Comparison of ENCODE assay signal across 9 cellular contexts in genomic region chr7:141674702-141675101, GRCh38. TPM values are rescaled to one million over a fixed set of nuclear protein-coding genes. Genes with fewer than 3 reads are reported as not detected.
A peak's percentile ranks its signal among the peaks of the same experiment; 100 is the strongest.
DNase-seq lines count a peak whose midpoint lies in the region; ATAC-seq, FAIRE-seq and TF ChIP-seq lines count a peak whose summit lies in the region.
"Had no signal": no experiment of that assay in that cellular context is flagged by ENCODE, and none has a peak within 500 bp of the region (broad histone marks: within the 10 kb centered on the region; RNA-seq: fewer than 3 reads in every experiment).

No MANE protein-coding gene starts in this region.

- TF ChIP-seq POLR2A in K562 (conservative IDR thresholded peaks at IDR 0.05) = no peak
- TF ChIP-seq POLR2A in adrenal gland (IDR thresholded peaks at IDR 0.05) = no peak

- BruUV-seq in K562 (replicated peaks; lab: Mats Ljungman, UMichigan) = no TSS peak

- POLR2A ChIA-PET in K562 (lab: Yijun Ruan, JAX) = no interaction called here

- no peaks in the 10 kb centered on the region for H3K9me3 ChIP-seq in K562 (replicated peaks; ENCODE audit: control insufficient read depth, insufficient read depth, low read depth, low read length)
- H3K9me3 ChIP-seq in kidney (ENCODE audit: control insufficient read depth in 1 of 2, low read length in 2 of 2) = no peaks in the 10 kb centered on the region
- H3K9me3 ChIP-seq in adrenal gland (replicated peaks in 1 of 3) = no peaks in the 10 kb centered on the region

- FAIRE-seq in K562 (lab: Jason Lieb, UNC) (peak; percentile 37), kidney (lab: Jason Lieb, UNC) (no peak)

- no peak overlapping the region for H2AFZ ChIP-seq in K562 (ENCODE audit: low read depth, low read length)

- H3K36me3 Mint-ChIP-seq in HFFc6 (ENCODE audit: low read depth) = peaks cover 5% of the 10 kb centered on the region

- TF ChIP-seq EP300 in K562 (IDR thresholded peaks at IDR 0.05; ENCODE audit: low read length) = no peak

- TF ChIP-seq CTCF in 22Rv1 (IDR thresholded peaks at IDR 0.05) (peak; percentile 79), HFFc6 (IDR thresholded peaks at IDR 0.05) (peak; percentile 64), K562 (IDR thresholded peaks at IDR 0.05 in 2 of 3, conservative IDR thresholded peaks at IDR 0.05 in 1 of 3; ENCODE audit: insufficient read depth in 2 of 3, low read depth in 1 of 3, low read length in 3 of 3) (peak; percentile 73 to 78 (median 77)), kidney (IDR thresholded peaks at IDR 0.05; ENCODE audit: borderline replicate concordance, extremely low read depth, insufficient read depth) (peak; percentile 45), adrenal gland (IDR thresholded peaks at IDR 0.05) (peak in 2 of 6 experiments; percentile 14 to 19)

- DNase-seq in HFFc6 = no peak
- DNase-seq in K562 (ENCODE audit: extremely low read depth in 1 of 4, low spot score in 3 of 4) = peak; percentile 50 to 71 (median 52)
- no peak for DNase-seq in kidney
- no peak for DNase-seq in cortex of kidney (lab: John Stamatoyannopoulos, UW)
- no peak for DNase-seq in NCI-H1930 (lab: John Stamatoyannopoulos, UW)
- DNase-seq in adrenal gland = no peak
- no peak for DNase-seq in stimulated activated CD4-positive, alpha-beta T cell treated with anti-CD3 and anti-CD28 coated beads, Interleukin-4, amount 100 ng/mL, for 4 hours

- no peaks in the 10 kb centered on the region for H3K9me1 ChIP-seq in K562 (ENCODE audit: control insufficient read depth, insufficient read depth, low read length)

- intact Hi-C loops in K562 (cut with micrococcal nuclease) = loop anchor here (2.0 kb wide), 1 partner anchor 20 kb away; no protein-coding TSS in a partner anchor
- intact Hi-C loops in kidney (cut with DNase I) = no loop called here
- intact Hi-C loops in adrenal gland (cut with DNase I) = no loop called here

- H3K4me3 ChIP-seq in K562 (no peak overlapping the region), kidney (ENCODE audit: low read length in 2 of 2) (no peak overlapping the region), adrenal gland (no peak overlapping the region)

- in situ Hi-C loops in K562 (cut with MboI) = no loop called here

- H3K4me1 ChIP-seq in K562 (replicated peaks in 1 of 2; ENCODE audit: control insufficient read depth in 2 of 2, insufficient read depth in 2 of 2, low read length in 2 of 2) = peaks cover 0 to 3% of the 10 kb centered on the region in 2 experiments; a peak in 2 of 5 replicates
- H3K4me1 ChIP-seq in kidney (ENCODE audit: control insufficient read depth in 1 of 2, insufficient read depth in 1 of 2, low read depth in 1 of 2, low read length in 2 of 2) = no peaks in the 10 kb centered on the region
- peaks cover 0 to 7% of the 10 kb centered on the region in 2 donors for H3K4me1 ChIP-seq in adrenal gland (replicated peaks in 1 of 2)

- no peak overlapping the region for H3K27ac ChIP-seq in 22Rv1
- H3K27ac ChIP-seq in K562 (ENCODE audit: extremely low read depth, low read depth, low read length) = no peak overlapping the region
- no peak overlapping the region for H3K27ac ChIP-seq in kidney (ENCODE audit: low read depth in 2 of 2, low read length in 2 of 2)
- peak overlapping the region in 2 of 5 donors; percentile 29 to 43 for H3K27ac ChIP-seq in adrenal gland

- peaks cover 4% of the 10 kb centered on the region; the same call in 1 of the 2 replicates for H3K27me3 Mint-ChIP-seq in HFFc6 (ENCODE audit: insufficient read depth)
- H3K27me3 Mint-ChIP-seq: central memory CD8-positive, alpha-beta T cell had no signal

- H3K36me3 ChIP-seq in K562 (ENCODE audit: control insufficient read depth, insufficient read depth, low read length) (no peaks in the 10 kb centered on the region), kidney (ENCODE audit: control insufficient read depth in 1 of 2, insufficient read depth in 2 of 2, low read length in 2 of 2) (peaks cover 7 to 8% of the 10 kb centered on the region in 2 donors), adrenal gland (replicated peaks in 1 of 2) (no peaks in the 10 kb centered on the region)

- H3K9ac ChIP-seq in K562 (ENCODE audit: insufficient read depth in 1 of 2, low read depth in 2 of 2, low read length in 2 of 2) = no peak overlapping the region
- H3K9ac ChIP-seq in kidney (ENCODE audit: low read length in 2 of 2) = no peak overlapping the region

- H3K27me3 ChIP-seq in K562 (ENCODE audit: control insufficient read depth in 2 of 2, insufficient read depth in 2 of 2, low read length in 2 of 2) (peaks cover 11 to 28% of the 10 kb centered on the region in 2 experiments), adrenal gland (no peaks in the 10 kb centered on the region)

- H3K4me3 Mint-ChIP-seq in HFFc6 = no peak overlapping the region
- H3K4me3 Mint-ChIP-seq: central memory CD8-positive, alpha-beta T cell had no signal

- no peak overlapping the region for H3K4me2 ChIP-seq in K562 (ENCODE audit: insufficient read depth, low read length)

- WGBS in K562 (ENCODE audit: insufficient coverage, low coverage, missing lambda C conversion rate) = 2% methylated on average over 4 of the region's 4 CpGs
- WGBS in adrenal gland, 4 donors = 75 to 81% (median 79%) methylated on average over 4 of the region's 4 CpGs

- no peaks in the 10 kb centered on the region for H3K4me1 Mint-ChIP-seq in HFFc6 (ENCODE audit: low read depth)

- CTCF ChIA-PET in K562 (lab: Yijun Ruan, JAX; ENCODE audit: low intra/inter-chr PET ratio) = interaction anchor here (1.7 kb wide), 1 partner anchor 21 kb away, joined by 4 read pairs; no protein-coding TSS in a partner anchor

- H3K27ac Mint-ChIP-seq in HFFc6 = no peak overlapping the region

- peak; percentile 96 for ATAC-seq in K562

- no peaks in the 10 kb centered on the region for H3K79me2 ChIP-seq in K562 (ENCODE audit: control insufficient read depth, insufficient read depth, low read length)

- no peaks in the 10 kb centered on the region for H3K9me3 Mint-ChIP-seq in HFFc6
- H3K9me3 Mint-ChIP-seq: central memory CD8-positive, alpha-beta T cell had no signal

- no peaks in the 10 kb centered on the region for H4K20me1 ChIP-seq in K562 (replicated peaks; ENCODE audit: control insufficient read depth, insufficient read depth, low read length)

- peak in 1 of 2 experiments; percentile 56; a peak in 2 of 4 replicates for TF ChIP-seq RAD21 in K562 (CRISPR knock-in tag; conservative IDR thresholded peaks at IDR 0.05 in 1 of 2, IDR thresholded peaks at IDR 0.05 in 1 of 2)

TF ChIP-seq in K562, 482 proteins besides CTCF, POLR2A, EP300 and RAD21 (continues in another document):
- peak; percentile 53; the same call in 1 of the 2 replicates for TF ChIP-seq SMC3 (conservative IDR thresholded peaks at IDR 0.05; ENCODE audit: insufficient read depth, low read depth, low read length)
- TF ChIP-seq POLR2AphosphoS5 (IDR thresholded peaks at IDR 0.05; ENCODE audit: control insufficient read depth, insufficient read depth, low read depth, low read length) = no peak
- 0 out of 2 replicates have a peak, but pooled peaks have one; percentile 29 for TF ChIP-seq XRCC5 (IDR thresholded peaks at IDR 0.05; ENCODE audit: low read depth, low read length)

RNA-seq across cellular contexts. Expression of gene DENND11, which starts 27.3 kb away (rescaled TPM):
- total RNA-seq in HFFc6 (2021; fragmentation: NEBNext Ultra II Directional; extraction: Animal tissue kit (Norgen Biotek cat#: 25700)) = 1 to 10 TPM; 3.4 to 3.8 (median 3.6) TPM
- 0.83 and 0.88 TPM in 2 replicates for total RNA-seq in K562 (2011; cell fraction: chromatin; rRNA removed; ENCODE audit: low replicate concordance)
- 0.39 and 0.50 TPM in 2 replicates for total RNA-seq in K562 (2011; cell fraction: nucleolus; rRNA removed)
- total RNA-seq in K562 (2011; cell fraction: nucleoplasm; rRNA removed) = 0.81 and 1.2 TPM in 2 replicates
- total RNA-seq in K562 (2014; rRNA removed) (0.29 and 0.32 TPM in 2 replicates), K562 (2014; rRNA removed; fragmentation: Illumina TruSeq; extraction: Trizol) (0.44 and 0.45 TPM in 2 replicates), K562 (2015; rRNA removed; fragmentation: Illumina TruSeq; extraction: Trizol) (0.22 and 0.23 TPM in 2 replicates), K562 (2021) (0.49 and 0.65 TPM in 2 replicates), kidney (22.6 TPM), adrenal gland (10 to 100 TPM in 7 of 8 donors, 1 to 10 TPM in 1; 8.6 to 19.3 (median 14.7) TPM)
- polyA plus RNA-seq in K562 (2011; rRNA removed) (0.85 and 1.1 TPM in 2 replicates), K562 (2014; fragmentation: Illumina TruSeq; extraction: Trizol) (0.36 and 0.40 TPM in 2 replicates), K562 (2014; fragmentation: Nextera tagmentation; extraction: Ambion mirVana) (under 1 TPM; 0.07 to 0.14 TPM), K562 (2014; rRNA removed) (0.32 and 0.41 TPM in 2 replicates), kidney (ENCODE audit: insufficient read depth, low read depth, low replicate concordance) (6.1 TPM), adrenal gland (1 to 10 TPM; 2.7 to 6.2 (median 3.6) TPM)
- 0.48 and 0.58 TPM in 2 replicates for polyA plus RNA-seq in K562 (2011; cell fraction: cytosol; rRNA removed)
- polyA plus RNA-seq in K562 (2011; cell fraction: nucleus; rRNA removed) = 1.7 and 2.4 TPM in 2 replicates
- 0.30 and 0.48 TPM in 2 replicates for polyA plus RNA-seq in K562 (2012)
- 1.2 and 1.6 TPM in 2 replicates for polyA minus RNA-seq in K562 (2011; rRNA and poly(A)+ RNA removed)
- 0.57 and 0.91 TPM in 2 replicates for polyA minus RNA-seq in K562 (2011; cell fraction: cytosol; rRNA and poly(A)+ RNA removed)
- 0.94 and 1.1 TPM in 2 replicates for polyA minus RNA-seq in K562 (2011; cell fraction: nucleus; rRNA and poly(A)+ RNA removed)

RNA-seq across cellular contexts. Expression of gene WEE2, which starts 33.5 kb away (rescaled TPM):
- not detected for total RNA-seq in HFFc6 (2021; fragmentation: NEBNext Ultra II Directional; extraction: Animal tissue kit (Norgen Biotek cat#: 25700))
- not detected in 2 replicates for total RNA-seq in K562 (2011; cell fraction: chromatin; rRNA removed; ENCODE audit: low replicate concordance)
- not detected in 2 replicates for total RNA-seq in K562 (2011; cell fraction: nucleolus; rRNA removed)
- not detected in 2 replicates for total RNA-seq in K562 (2011; cell fraction: nucleoplasm; rRNA removed)
- total RNA-seq in K562 (2014; rRNA removed) = not detected in 2 replicates
- total RNA-seq in K562 (2014; rRNA removed; fragmentation: Illumina TruSeq; extraction: Trizol) = not detected in 2 replicates
- total RNA-seq in K562 (2015; rRNA removed; fragmentation: Illumina TruSeq; extraction: Trizol) = not detected in 2 replicates
- not detected in 2 replicates for total RNA-seq in K562 (2021)
- not detected in 2 replicates for polyA plus RNA-seq in K562 (2011; rRNA removed)
- polyA plus RNA-seq in K562 (2011; cell fraction: cytosol; rRNA removed) = not detected in 2 replicates
- not detected in 2 replicates for polyA plus RNA-seq in K562 (2011; cell fraction: nucleus; rRNA removed)
- polyA plus RNA-seq in K562 (2012) = not detected in 2 replicates
- polyA plus RNA-seq in K562 (2014; fragmentation: Illumina TruSeq; extraction: Trizol) = not detected in 2 replicates
- not detected for polyA plus RNA-seq in K562 (2014; fragmentation: Nextera tagmentation; extraction: Ambion mirVana)
- not detected in 2 replicates for polyA plus RNA-seq in K562 (2014; rRNA removed)
- polyA minus RNA-seq in K562 (2011; rRNA and poly(A)+ RNA removed) = not detected in 2 replicates
- polyA minus RNA-seq in K562 (2011; cell fraction: cytosol; rRNA and poly(A)+ RNA removed) = not detected in 2 replicates
- polyA minus RNA-seq in K562 (2011; cell fraction: nucleus; rRNA and poly(A)+ RNA removed) = not detected in 2 replicates
- 0.06 TPM for total RNA-seq in kidney
- polyA plus RNA-seq in kidney (ENCODE audit: insufficient read depth, low read depth, low replicate concordance) = 0.13 TPM
- total RNA-seq in adrenal gland = not detected
- under 1 TPM in 2 of 3 donors, not detected in 1; 0.03 to 0.09 TPM for polyA plus RNA-seq in adrenal gland

Comparison
In these comparisons a context has a peak if more than half of its experiments do, and no peak if none do; other contexts are left out.
1. DNase-seq: peak in K562 (4 of 4); none in HFFc6 (single experiment), kidney (single experiment), cortex of kidney (single experiment), NCI-H1930 (0 of 2), adrenal gland (0 of 7) and stimulated activated CD4-positive, alpha-beta T cell treated with anti-CD3 and anti-CD28 coated beads, Interleukin-4, amount 100 ng/mL, for 4 hours (0 of 2).